8 cellular contexts compared by ENCODE assay signal in the genomic region with DNA sequence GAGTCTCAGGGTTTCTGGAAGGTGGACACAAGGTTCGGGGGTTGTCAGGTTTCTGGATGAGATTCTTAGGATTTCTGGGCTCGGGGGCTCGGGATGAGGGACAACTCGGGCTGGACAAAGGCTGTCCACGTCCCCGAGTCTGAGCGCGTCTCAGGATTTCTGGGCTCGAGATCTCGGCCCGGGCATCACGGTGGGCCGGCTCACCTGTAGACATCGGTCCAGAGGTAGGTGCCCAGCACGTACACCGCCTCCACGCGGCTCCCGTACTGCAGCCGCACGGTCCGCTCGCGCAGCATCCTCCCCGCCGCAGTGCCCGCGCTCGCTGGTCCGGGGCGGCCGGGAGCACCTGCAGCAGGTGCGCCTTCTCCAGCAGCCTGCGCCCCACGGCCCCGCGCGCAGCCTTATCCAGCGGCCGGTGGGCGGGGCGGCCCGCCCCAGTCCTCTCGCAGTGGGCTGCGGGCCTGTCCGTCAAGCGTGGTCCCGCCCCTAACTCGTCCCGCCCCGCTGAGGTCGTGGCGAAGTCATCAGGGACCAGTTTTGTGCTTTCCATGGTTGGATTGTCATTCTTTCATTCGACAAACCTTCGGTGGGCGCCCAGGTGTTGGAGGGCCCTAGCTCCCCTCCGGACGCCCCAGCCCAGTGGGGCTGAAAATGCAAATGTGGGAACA. TPM values are rescaled to one million over a fixed set of nuclear protein-coding genes. Genes with fewer than 3 reads are reported as not detected.
DNase-seq lines count a peak whose midpoint lies in the region; ATAC-seq and TF ChIP-seq lines count a peak whose summit lies in the region.

A gene (minus strand): TSS at position 376 of the 668 bp plus-strand sequence. CDS start 80 bp downstream, at position 296.

- H3K4me3 Mint-ChIP-seq in activated CD4-positive, alpha-beta T cell treated with anti-CD3 and anti-CD28 coated beads, Interleukin-2, amount 10 ng/mL, durations not matched to agents 7 days and 5 days: no peak within 1 kb of the TSS

- no peaks in the 10 kb centered on the region for H3K36me3 Mint-ChIP-seq in activated CD4-positive, alpha-beta T cell treated with anti-CD3 and anti-CD28 coated beads, Interleukin-2, amount 10 ng/mL, durations not matched to agents 7 days and 5 days (ENCODE audit: low read depth)

- DNase-seq in AG09309 (ENCODE audit: low read depth): no peak
- DNase-seq in GM20000 (ENCODE audit: low spot score): peak; percentile 82
- DNase-seq in NCI-H2029 treated with DMSO at 0.1 percent for 48 hours (lab: John Stamatoyannopoulos, UW): peak; percentile 7
- peak; percentile 50 for DNase-seq in activated CD4-positive, alpha-beta T cell treated with anti-CD3 and anti-CD28 coated beads, Interleukin-2, amount 10 ng/mL, durations not matched to agents 7 days and 5 days
- peak; percentile 65 for DNase-seq in dermis blood vessel endothelial cell
- peak; percentile 86 for DNase-seq in lower lobe of right lung
- DNase-seq in stimulated activated CD4-positive, alpha-beta T cell treated with anti-CD3 and anti-CD28 coated beads, Interleukin-4, amount 100 ng/mL, for 48 hours (ENCODE audit: low read depth in 2 of 2): peak; percentile 58
- no peak for DNase-seq in RKO (ENCODE audit: low spot score)

- ATAC-seq in lower lobe of right lung: peak; percentile 91 to 94

- H3K4me3 ChIP-seq in AG09309 (ENCODE audit: control insufficient read depth, low read depth, low read length): peak within 1 kb of the TSS; percentile 23
- H3K4me3 ChIP-seq in lower lobe of right lung: peak within 1 kb of the TSS; percentile 55

- H3K27ac Mint-ChIP-seq in activated CD4-positive, alpha-beta T cell treated with anti-CD3 and anti-CD28 coated beads, Interleukin-2, amount 10 ng/mL, durations not matched to agents 7 days and 5 days: no peak within 1 kb of the TSS

- TF ChIP-seq CTCF in AG09309 (IDR thresholded peaks at IDR 0.05; ENCODE audit: control insufficient read depth, insufficient read depth, low read depth, low read length, missing control alignments) (no peak), GM20000 (IDR thresholded peaks at IDR 0.05; ENCODE audit: extremely low read depth, missing control alignments) (no peak), lower lobe of right lung (IDR thresholded peaks at IDR 0.05) (no peak)

- no peaks in the 10 kb centered on the region for H3K9me3 ChIP-seq in lower lobe of right lung

- intact Hi-C loops in lower lobe of right lung (cut with DNase I): no loop called here

- H3K4me1 Mint-ChIP-seq in activated CD4-positive, alpha-beta T cell treated with anti-CD3 and anti-CD28 coated beads, Interleukin-2, amount 10 ng/mL, durations not matched to agents 7 days and 5 days: peaks cover 5% of the 10 kb centered on the region

- H3K27me3 ChIP-seq in lower lobe of right lung (ENCODE audit: low read depth): peaks cover 42% of the 10 kb centered on the region

- H3K27ac ChIP-seq in lower lobe of right lung: no peak within 1 kb of the TSS

- no peaks in the 10 kb centered on the region for H3K9me3 Mint-ChIP-seq in activated CD4-positive, alpha-beta T cell treated with anti-CD3 and anti-CD28 coated beads, Interleukin-2, amount 10 ng/mL, durations not matched to agents 7 days and 5 days

- no peaks in the 10 kb centered on the region for H3K36me3 ChIP-seq in lower lobe of right lung

- CTCF ChIA-PET in activated CD4-positive, alpha-beta T cell treated with anti-CD3 and anti-CD28 coated beads, Interleukin-2, amount 10 ng/mL, durations not matched to agents 7 days and 5 days (lab: Charles Lee): no interaction called here

- H3K27me3 Mint-ChIP-seq in activated CD4-positive, alpha-beta T cell treated with anti-CD3 and anti-CD28 coated beads, Interleukin-2, amount 10 ng/mL, durations not matched to agents 7 days and 5 days: peaks cover 42% of the 10 kb centered on the region

- POLR2A ChIA-PET in activated CD4-positive, alpha-beta T cell treated with anti-CD3 and anti-CD28 coated beads, Interleukin-2, amount 10 ng/mL, durations not matched to agents 7 days and 5 days (lab: Charles Lee): no interaction called here

- H3K4me1 ChIP-seq in lower lobe of right lung: peaks cover 33% of the 10 kb centered on the region

RNA-seq across cellular contexts. Expression of the gene that starts here (rescaled TPM):
- under 1 TPM; 0.05 to 0.23 TPM for total RNA-seq in activated CD4-positive, alpha-beta T cell treated with anti-CD3 and anti-CD28 coated beads, Interleukin-2, amount 10 ng/mL, durations not matched to agents 7 days and 5 days
- total RNA-seq in dermis blood vessel endothelial cell (0.17 and 0.19 TPM in 2 replicates), lower lobe of right lung (18.4 TPM)

Comparison
In these comparisons a context has a peak if more than half of its experiments do, and no peak if none do; other contexts are left out.
1. RNA of the gene that starts here (total RNA-seq): 18.4 TPM in lower lobe of right lung (single experiment); 0.05 to 0.23 TPM in activated CD4-positive, alpha-beta T cell treated with anti-CD3 and anti-CD28 coated beads, Interleukin-2, amount 10 ng/mL, durations not matched to agents 7 days and 5 days and 0.17 to 0.19 TPM in dermis blood vessel endothelial cell; every median in the first group is over 10 times any median in the second.
2. Peak in DNase-seq in activated CD4-positive, alpha-beta T cell treated with anti-CD3 and anti-CD28 coated beads, Interleukin-2, amount 10 ng/mL, durations not matched to agents 7 days and 5 days; RNA of the gene not detected or under 1 TPM.
3. Peak in DNase-seq in dermis blood vessel endothelial cell; RNA of the gene not detected or under 1 TPM.
4. DNase-seq: peak in GM20000 (single experiment), NCI-H2029 treated with DMSO at 0.1 percent for 48 hours (single experiment), lower lobe of right lung (single experiment) and stimulated activated CD4-positive, alpha-beta T cell treated with anti-CD3 and anti-CD28 coated beads, Interleukin-4, amount 100 ng/mL, for 48 hours (2 of 2); none in AG09309 (single experiment) and RKO (single experiment).